ENCODE assay signal across 21 cellular contexts in genomic region chr10:127424594-127425264, GRCh38.
DNase-seq lines count a peak whose midpoint lies in the region; ATAC-seq and TF ChIP-seq lines count a peak whose summit lies in the region.
"Had no signal": no experiment of that assay in that cellular context is flagged by ENCODE, and none has a peak within 500 bp of the region (broad histone marks: within the 10 kb centered on the region; RNA-seq: fewer than 3 reads in every experiment).

No MANE protein-coding gene starts in this region.

- no peak overlapping the region for H2AFZ ChIP-seq in SK-N-SH (ENCODE audit: low read depth)

- CTCF ChIA-PET in SK-N-SH (lab: Yijun Ruan, JAX) = interaction anchor here (1.3 to 1.6 kb wide), 4 partner anchors 23 to 1490 kb away, joined by 3 to 6 read pairs (median 4); no protein-coding TSS in a partner anchor

- no peaks in the 10 kb centered on the region for H3K9me2 ChIP-seq in SK-N-SH

- H3K27ac Mint-ChIP-seq in T-helper 17 cell = no peak overlapping the region
- H3K27ac Mint-ChIP-seq: activated CD4-positive, alpha-beta memory T cell treated with anti-CD3 and anti-CD28 coated beads for 36 hours; activated naive CD8-positive, alpha-beta T cell; activated T-cell treated with anti-CD3 and anti-CD28 coated beads, Interleukin-2, amount 50 U/mL, for 24 hours had no signal

- H3K4me2 ChIP-seq in SK-N-SH = no peak overlapping the region

- H3K9ac ChIP-seq in SK-N-SH = no peak overlapping the region

- H3K4me3 ChIP-seq in SK-N-SH (ENCODE audit: low read depth in 2 of 2, low read length in 1 of 2) (no peak overlapping the region), skeletal muscle cell (ENCODE audit: low read depth, low read length) (no peak overlapping the region)
- H3K4me3 ChIP-seq: spleen, testis had no signal

- peak; percentile 51 to 63 for ATAC-seq in left cardiac atrium
- no peak for ATAC-seq in T-helper 17 cell
- no peak for ATAC-seq in HG02970 (IDR thresholded peaks at IDR 0.05; ENCODE audit: low FRiP score, unreplicated experiment)
- ATAC-seq: esophagus mucosa had no signal

- no peaks in the 10 kb centered on the region for H3K4me1 Mint-ChIP-seq in T-helper 17 cell

- WGBS in SK-N-SH (ENCODE audit: low lambda C conversion rate) = 37% methylated on average over 12 of the region's 12 CpGs

- H3K9me3 ChIP-seq in SK-N-SH (no peaks in the 10 kb centered on the region), T-helper 17 cell (ENCODE audit: control insufficient read depth, low read length, poor library complexity, severe bottlenecking) (no peaks in the 10 kb centered on the region)
- H3K9me3 ChIP-seq: testis had no signal

- POLR2A ChIA-PET in SK-N-SH (lab: Yijun Ruan, JAX) = interaction anchor here (0.6 kb wide), 1 partner anchor 114 kb away, joined by 6 read pairs; no protein-coding TSS in a partner anchor

- no peaks in the 10 kb centered on the region for H3K79me2 ChIP-seq in SK-N-SH (ENCODE audit: insufficient read depth)

- H3K36me3 ChIP-seq in SK-N-SH (replicated peaks in 1 of 2; ENCODE audit: control insufficient read depth in 1 of 2, insufficient read depth in 2 of 2, low read length in 1 of 2) = peaks cover 11 to 22% of the 10 kb centered on the region in 2 experiments

- H3F3A ChIP-seq in SK-N-SH (replicated peaks; ENCODE audit: insufficient read depth) = no peaks in the 10 kb centered on the region

- no peaks in the 10 kb centered on the region for H3K27me3 Mint-ChIP-seq in T-helper 17 cell
- H3K27me3 Mint-ChIP-seq: activated CD4-positive, alpha-beta memory T cell treated with anti-CD3 and anti-CD28 coated beads for 36 hours; activated naive CD8-positive, alpha-beta T cell; activated T-cell treated with anti-CD3 and anti-CD28 coated beads, Interleukin-2, amount 50 U/mL, for 24 hours had no signal

- TF ChIP-seq EP300 in SK-N-SH (IDR thresholded peaks at IDR 0.05; ENCODE audit: borderline replicate concordance in 1 of 2, low read depth in 1 of 2, low read length in 1 of 2) = peak in 1 of 2 experiments; percentile 91; a peak in 2 of 4 replicates

- H3K4me1 ChIP-seq in SK-N-SH (ENCODE audit: control insufficient read depth in 1 of 2, insufficient read depth in 2 of 2, low read depth in 1 of 2, low read length in 1 of 2) = peaks cover 0 to 21% of the 10 kb centered on the region in 2 experiments; a peak in 2 of 4 replicates
- H3K4me1 ChIP-seq: spleen had no signal

- H4K20me1 ChIP-seq in SK-N-SH (ENCODE audit: insufficient read depth) = no peaks in the 10 kb centered on the region

- no peak for TF ChIP-seq CTCF in SK-N-SH (IDR thresholded peaks at IDR 0.05)

- no peak overlapping the region for H3K4me3 Mint-ChIP-seq in T-helper 17 cell
- H3K4me3 Mint-ChIP-seq: activated CD4-positive, alpha-beta memory T cell treated with anti-CD3 and anti-CD28 coated beads for 36 hours; activated naive CD8-positive, alpha-beta T cell; activated T-cell treated with anti-CD3 and anti-CD28 coated beads, Interleukin-2, amount 50 U/mL, for 24 hours had no signal

- TF ChIP-seq RAD21 in SK-N-SH (IDR thresholded peaks at IDR 0.05; ENCODE audit: low read length) = 0 out of 2 replicates have a peak, but pooled peaks have one; percentile 22

- intact Hi-C loops in left cardiac atrium (cut with DNase I) = no loop called here

- H3K27ac ChIP-seq in SK-N-SH (ENCODE audit: low read depth in 2 of 2, low read length in 1 of 2) = no peak overlapping the region
- H3K27ac ChIP-seq: RWPE1, spleen, testis, VCaP had no signal

- no peaks in the 10 kb centered on the region for H3K27me3 ChIP-seq in SK-N-SH (ENCODE audit: insufficient read depth)
- H3K27me3 ChIP-seq: spleen, testis had no signal

- no peaks in the 10 kb centered on the region for H3K36me3 Mint-ChIP-seq in T-helper 17 cell (ENCODE audit: low read depth)
- H3K36me3 Mint-ChIP-seq: activated CD4-positive, alpha-beta memory T cell treated with anti-CD3 and anti-CD28 coated beads for 36 hours; activated naive CD8-positive, alpha-beta T cell had no signal

- peak; percentile 69 for DNase-seq in EH (ENCODE audit: low read depth)
- peak; percentile 80 for DNase-seq in SK-N-SH
- DNase-seq in left cardiac atrium = no peak
- peak; percentile 15 for DNase-seq in skeletal muscle cell (ENCODE audit: low read depth)
- DNase-seq in T-helper 17 cell = no peak
- DNase-seq in ureter (ENCODE audit: low spot score) = no peak
- DNase-seq in NCI-H2107 treated with DMSO at 0.1 percent for 48 hours (lab: John Stamatoyannopoulos, UW; ENCODE audit: unreplicated experiment) = no peak
- DNase-seq: activated CD4-positive, alpha-beta memory T cell treated with anti-CD3 and anti-CD28 coated beads for 36 hours; activated T-cell treated with anti-CD3 and anti-CD28 coated beads, Interleukin-2, amount 50 U/mL, for 24 hours; C1 segment of cervical spinal cord; Karpas-422; kidney glomerular epithelial cell; NCI-H1105 treated with DMSO at 0.1 percent for 48 hours; NK-92 treated with Interleukin-12 subunit alpha and Interleukin-12 subunit beta, amount 100 ng/mL, for 24 hours; spleen; testis had no signal

TF ChIP-seq in SK-N-SH, 30 proteins besides CTCF, POLR2A, EP300 and RAD21:
- TF ChIP-seq CHD2 (IDR thresholded peaks at IDR 0.05; ENCODE audit: low read length, partially characterized antibody) (peak; percentile 50), USF2 (IDR thresholded peaks at IDR 0.05; ENCODE audit: borderline replicate concordance, low read depth, low read length) (no peak), NFIC (IDR thresholded peaks at IDR 0.05; ENCODE audit: borderline replicate concordance) (no peak), POLR2AphosphoS5 (IDR thresholded peaks at IDR 0.05; ENCODE audit: low read depth, low read length) (no peak), YY1 (IDR thresholded peaks at IDR 0.05; ENCODE audit: low read depth) (no peak), ELF1 (IDR thresholded peaks at IDR 0.05) (no peak), TEAD4 (IDR thresholded peaks at IDR 0.05; ENCODE audit: borderline replicate concordance, insufficient read depth) (peak; percentile 60; the same call in 1 of the 2 replicates), MXI1 (IDR thresholded peaks at IDR 0.05; ENCODE audit: low read depth, low read length) (peak; percentile 35; the same call in 1 of the 2 replicates), EZH2phosphoT487 (IDR thresholded peaks at IDR 0.05; ENCODE audit: borderline replicate concordance, low read depth) (no peak), RCOR1 (IDR thresholded peaks at IDR 0.05; ENCODE audit: low read length) (peak; percentile 92), TCF12 (IDR thresholded peaks at IDR 0.05) (peak; percentile 48), TAF1 (IDR thresholded peaks at IDR 0.05; ENCODE audit: borderline replicate concordance, low read depth, low read length) (no peak), PBX3 (IDR thresholded peaks at IDR 0.05) (no peak), RFX5 (IDR thresholded peaks at IDR 0.05; ENCODE audit: low read length) (no peak; the same call in 1 of the 2 replicates), ZBTB33 (IDR thresholded peaks at IDR 0.05; ENCODE audit: borderline replicate concordance, low read depth) (no peak), MEF2A (IDR thresholded peaks at IDR 0.05; ENCODE audit: borderline replicate concordance, low read depth) (no peak), FOXJ3 (CRISPR knock-in tag; IDR thresholded peaks at IDR 0.05) (no peak), JUND (IDR thresholded peaks at IDR 0.05) (no peak), GATA2 (CRISPR knock-in tag; IDR thresholded peaks at IDR 0.05) (peak; percentile 87), SIN3A (IDR thresholded peaks at IDR 0.05; ENCODE audit: borderline replicate concordance, low read depth, low read length) (no peak), IRF3 (IDR thresholded peaks at IDR 0.05; ENCODE audit: low read depth, low read length) (no peak)

Comparison
In these comparisons a context has a peak if more than half of its experiments do, and no peak if none do; other contexts are left out.
1. DNase-seq: peak in EH (single experiment), SK-N-SH (single experiment) and skeletal muscle cell (single experiment); none in left cardiac atrium (single experiment), T-helper 17 cell (0 of 3), ureter (single experiment) and NCI-H2107 treated with DMSO at 0.1 percent for 48 hours (single experiment).
2. ATAC-seq: peak in left cardiac atrium (2 of 2); none in T-helper 17 cell (single experiment) and HG02970 (single experiment).